In genomic region chr2:237435844-237436590, GRCh38 we compare ENCODE assay signal across 8 cellular contexts. TPM values are rescaled to one million over a fixed set of nuclear protein-coding genes. Genes with fewer than 3 reads are reported as not detected.
DNase-seq lines count a peak whose midpoint lies in the region; ATAC-seq and TF ChIP-seq lines count a peak whose summit lies in the region.

No MANE protein-coding gene starts in this region.

- no peak for DNase-seq in CD4-positive, CD25-positive, alpha-beta regulatory T cell
- DNase-seq in RPMI7951 (ENCODE audit: low read depth) (peak; percentile 81), fibroblast of pulmonary artery (ENCODE audit: low read depth) (peak; percentile 92), renal cortical epithelial cell (ENCODE audit: low read depth) (peak; percentile 81), left colon (no peak), DMS79 treated with DMSO at 0.1 percent for 48 hours (lab: John Stamatoyannopoulos, UW) (no peak)

- H3K4me1 ChIP-seq in CD4-positive, CD25-positive, alpha-beta regulatory T cell (ENCODE audit: control insufficient read depth, insufficient read depth, low read length, poor library complexity, severe bottlenecking): peaks cover 58% of the 10 kb centered on the region

- H3K36me3 Mint-ChIP-seq in CD4-positive, CD25-positive, alpha-beta regulatory T cell: no peaks in the 10 kb centered on the region

- no peak for TF ChIP-seq CTCF in fibroblast of pulmonary artery (IDR thresholded peaks at IDR 0.05; ENCODE audit: low read length, missing control alignments)

- H3K4me1 Mint-ChIP-seq in CD4-positive, CD25-positive, alpha-beta regulatory T cell: peaks cover 34 to 95% (median 68%) of the 10 kb centered on the region in 4 donors

- H3K4me3 Mint-ChIP-seq in CD4-positive, CD25-positive, alpha-beta regulatory T cell: peak overlapping the region in 3 of 4 donors; percentile 26 to 87 (median 38)

- ATAC-seq in CD4-positive, CD25-positive, alpha-beta regulatory T cell (ENCODE audit: low read depth in 2 of 2): no peak
- ATAC-seq in left colon (no peak), HG03342 (IDR thresholded peaks at IDR 0.05; ENCODE audit: unreplicated experiment) (no peak), GM21717 (IDR thresholded peaks at IDR 0.05; ENCODE audit: unreplicated experiment) (no peak)

- H3K36me3 ChIP-seq in CD4-positive, CD25-positive, alpha-beta regulatory T cell (ENCODE audit: control insufficient read depth, insufficient read depth, low read length): no peaks in the 10 kb centered on the region

- H3K27me3 Mint-ChIP-seq in CD4-positive, CD25-positive, alpha-beta regulatory T cell: no peaks in the 10 kb centered on the region

- H3K27ac Mint-ChIP-seq in CD4-positive, CD25-positive, alpha-beta regulatory T cell: peak overlapping the region; percentile 50 to 87 (median 85)

- H3K9me3 Mint-ChIP-seq in CD4-positive, CD25-positive, alpha-beta regulatory T cell: peaks cover 0 to 2% (median 0%) of the 10 kb centered on the region in 7 donors

- peak overlapping the region; percentile 18 for H3K4me3 ChIP-seq in CD4-positive, CD25-positive, alpha-beta regulatory T cell (ENCODE audit: low read depth, low read length)
- no peak overlapping the region for H3K4me3 ChIP-seq in fibroblast of pulmonary artery (replicated peaks; ENCODE audit: low read depth, low read length)

- no peaks in the 10 kb centered on the region for H3K9me3 ChIP-seq in CD4-positive, CD25-positive, alpha-beta regulatory T cell (ENCODE audit: control insufficient read depth in 2 of 2, low read length in 2 of 2)

- no peak overlapping the region for H3K27ac ChIP-seq in CD4-positive, CD25-positive, alpha-beta regulatory T cell (ENCODE audit: insufficient read depth, low read length, poor library complexity, severe bottlenecking)

- intact Hi-C loops in left colon (cut with DNase I, micrococcal nuclease): no loop called here

- no peaks in the 10 kb centered on the region for H3K27me3 ChIP-seq in CD4-positive, CD25-positive, alpha-beta regulatory T cell (ENCODE audit: control insufficient read depth, insufficient read depth, low read length)

RNA-seq across cellular contexts. Expression of gene COL6A3, which starts 22.1 kb away (rescaled TPM):
- total RNA-seq in CD4-positive, CD25-positive, alpha-beta regulatory T cell: 3.4 TPM
- polyA plus RNA-seq in CD4-positive, CD25-positive, alpha-beta regulatory T cell: 1 to 10 TPM in 1 of 4 donors, under 1 TPM in 3; 0.18 to 1.5 (median 0.69) TPM
- 3.6 and 4.1 TPM in 2 replicates for total RNA-seq in RPMI7951 (2014; rRNA removed; shearing (Covaris generic))
- total RNA-seq in renal cortical epithelial cell (2.5 and 3.6 TPM in 2 replicates), left colon (10 to 100 TPM; 22.6 to 79.5 TPM)

RNA-seq across cellular contexts. Expression of gene MLPH, which starts 51.0 kb away (rescaled TPM):
- 0.47 TPM for total RNA-seq in CD4-positive, CD25-positive, alpha-beta regulatory T cell
- not detected for polyA plus RNA-seq in CD4-positive, CD25-positive, alpha-beta regulatory T cell
- total RNA-seq in RPMI7951 (2014; rRNA removed; shearing (Covaris generic)): 121 and 159 TPM in 2 replicates
- total RNA-seq in renal cortical epithelial cell: 17.7 and 24.6 TPM in 2 replicates
- 100 to 1,000 TPM; 117 to 139 TPM for total RNA-seq in left colon

Comparison
In these comparisons a context has a peak if more than half of its experiments do, and no peak if none do; other contexts are left out.
1. DNase-seq: peak in RPMI7951 (single experiment), fibroblast of pulmonary artery (single experiment) and renal cortical epithelial cell (single experiment); none in CD4-positive, CD25-positive, alpha-beta regulatory T cell (0 of 3), left colon (0 of 2) and DMS79 treated with DMSO at 0.1 percent for 48 hours (single experiment).
2. RNA of gene MLPH, which starts 51.0 kb away (total RNA-seq): 121 to 159 TPM in RPMI7951, 117 to 139 TPM in left colon and 17.7 to 24.6 TPM in renal cortical epithelial cell; 0.47 TPM in CD4-positive, CD25-positive, alpha-beta regulatory T cell (single experiment); every median in the first group is over 10 times any median in the second.